Comparison of ENCODE assay signal across 1 cellular context in the genomic region with DNA sequence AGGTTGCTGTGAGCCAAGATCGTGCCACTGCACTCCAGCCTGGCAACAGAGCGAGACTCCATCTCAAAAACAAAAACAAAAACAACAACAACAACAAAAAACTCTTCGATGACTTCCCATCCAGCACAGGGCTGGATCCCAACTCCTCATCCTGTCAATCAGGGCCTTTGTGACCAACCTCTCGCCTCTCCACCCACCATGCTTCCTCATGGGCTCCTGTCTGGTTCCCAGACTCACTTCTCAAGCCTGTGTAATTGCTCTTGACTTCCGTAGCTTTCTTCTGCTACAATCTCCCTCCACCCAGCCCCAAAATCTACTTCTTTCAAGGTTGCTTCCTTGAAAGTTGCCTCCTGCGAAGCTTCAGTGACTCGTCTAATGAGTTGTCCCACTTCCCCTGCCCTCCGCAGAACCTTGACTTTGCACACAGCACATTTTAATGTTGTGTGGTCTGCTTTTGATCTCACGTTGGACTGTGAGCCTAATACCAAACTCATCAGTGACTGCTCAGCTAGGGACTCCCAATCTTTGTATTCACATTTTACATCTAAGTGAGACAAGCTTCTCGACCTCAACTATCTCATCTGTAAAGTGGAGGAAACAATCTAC.
TF ChIP-seq lines count a peak whose summit lies in the region.

No MANE protein-coding gene starts in this region.

TF ChIP-seq in HepG2, 621 proteins besides CTCF, POLR2A, EP300 and RAD21:
- TF ChIP-seq ZNF629 (CRISPR knock-in tag; conservative IDR thresholded peaks at IDR 0.05) (peak; percentile 53; the same call in 1 of the 2 replicates), ZNF513 (CRISPR knock-in tag; conservative IDR thresholded peaks at IDR 0.05) (no peak)
- TF ChIP-seq, protein P1, sequence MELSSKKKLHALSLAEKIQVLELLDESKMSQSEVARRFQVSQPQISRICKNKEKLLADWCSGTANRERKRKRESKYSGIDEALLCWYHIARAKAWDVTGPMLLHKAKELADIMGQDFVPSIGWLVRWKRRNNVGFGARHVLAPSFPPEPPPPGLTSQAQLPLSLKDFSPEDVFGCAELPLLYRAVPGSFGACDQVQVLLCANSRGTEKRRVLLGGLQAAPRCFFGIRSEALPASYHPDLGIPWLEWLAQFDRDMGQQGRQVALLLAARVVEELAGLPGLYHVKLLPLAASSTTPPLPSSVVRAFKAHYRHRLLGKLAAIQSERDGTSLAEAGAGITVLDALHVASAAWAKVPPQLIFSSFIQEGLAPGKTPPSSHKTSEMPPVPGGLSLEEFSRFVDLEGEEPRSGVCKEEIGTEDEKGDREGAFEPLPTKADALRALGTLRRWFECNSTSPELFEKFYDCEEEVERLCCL (CRISPR knock-in tag; IDR thresholded peaks at IDR 0.05; ENCODE audit: borderline replicate concordance), result no peak
TF ChIP-seq in HepG2: peak in this region for 1.
